ENCODE assay signal across 8 cellular contexts in genomic region chr6:147508073-147508870, GRCh38. TPM values are rescaled to one million over a fixed set of nuclear protein-coding genes. Genes with fewer than 3 reads are reported as not detected.
DNase-seq lines count a peak whose midpoint lies in the region; ATAC-seq, FAIRE-seq and TF ChIP-seq lines count a peak whose summit lies in the region.

SAMD5 (plus strand) TSS chr6:147508690; CDS start chr6:147508929, 239 bp downstream.

- no peaks in the 10 kb centered on the region for H3K9me3 ChIP-seq in K562 (replicated peaks; ENCODE audit: control insufficient read depth, insufficient read depth, low read depth, low read length)
- H3K9me3 ChIP-seq in hepatocyte (ENCODE audit: low read depth), result no peaks in the 10 kb centered on the region

- H3K79me2 ChIP-seq in K562 (ENCODE audit: control insufficient read depth, insufficient read depth, low read length), result no peaks in the 10 kb centered on the region
- peaks cover 36% of the 10 kb centered on the region for H3K79me2 ChIP-seq in hepatocyte

- H3K9ac ChIP-seq in K562 (ENCODE audit: insufficient read depth in 1 of 2, low read depth in 2 of 2, low read length in 2 of 2), result peak within 1 kb of the TSS in 1 of 2 experiments; percentile 90; a peak in 3 of 4 replicates

- intact Hi-C loops in K562 (cut with micrococcal nuclease), result loop anchor here (5.0 to 10.0 kb wide), 3 partner anchors 217 to 744 kb away; no protein-coding TSS in a partner anchor

- peak within 1 kb of the TSS; percentile 34 for H3K4me3 ChIP-seq in K562
- H3K4me3 ChIP-seq in hepatocyte, result peak within 1 kb of the TSS; percentile 90

- H3K4me1 ChIP-seq in K562 (replicated peaks in 1 of 2; ENCODE audit: control insufficient read depth in 2 of 2, insufficient read depth in 2 of 2, low read length in 2 of 2) (peaks cover 18 to 29% of the 10 kb centered on the region in 2 experiments; a peak in 4 of 5 replicates), hepatocyte (ENCODE audit: insufficient read depth) (peaks cover 14% of the 10 kb centered on the region)

- POLR2A ChIA-PET in K562 (lab: Yijun Ruan, JAX), result no interaction called here

- TF ChIP-seq CTCF in GM13977 (IDR thresholded peaks at IDR 0.05; ENCODE audit: extremely low read depth, insufficient read depth, missing control alignments), result no peak
- peak in 1 of 3 experiments; percentile 5; a peak in 1 of 6 replicates for TF ChIP-seq CTCF in K562 (IDR thresholded peaks at IDR 0.05 in 2 of 3, conservative IDR thresholded peaks at IDR 0.05 in 1 of 3; ENCODE audit: insufficient read depth in 2 of 3, low read depth in 1 of 3, low read length in 3 of 3)
- TF ChIP-seq CTCF in hepatocyte (IDR thresholded peaks at IDR 0.05; ENCODE audit: poor library complexity), result no peak

- H3K27me3 ChIP-seq in K562 (ENCODE audit: control insufficient read depth in 2 of 2, insufficient read depth in 2 of 2, low read length in 2 of 2) (peaks cover 9 to 43% of the 10 kb centered on the region in 2 experiments), hepatocyte (no peaks in the 10 kb centered on the region)

- H2AFZ ChIP-seq in K562 (ENCODE audit: low read depth, low read length) (peak within 1 kb of the TSS; percentile 76), hepatocyte (peak within 1 kb of the TSS; percentile 94)

- no peaks in the 10 kb centered on the region for H3K9me2 ChIP-seq in hepatocyte (replicated peaks; ENCODE audit: insufficient read depth)

- FAIRE-seq in K562 (lab: Jason Lieb, UNC), result no peak

- CTCF ChIA-PET in K562 (lab: Yijun Ruan, JAX; ENCODE audit: low intra/inter-chr PET ratio), result interaction anchor here (0.8 to 3.6 kb wide), 3 partner anchors 462 to 658 kb away, joined by 3 to 27 read pairs (median 11); no protein-coding TSS in a partner anchor

- TF ChIP-seq POLR2A in K562 (conservative IDR thresholded peaks at IDR 0.05), result no peak

- in situ Hi-C loops in GM13977 (cut with MboI; ENCODE audit: low pct_unique_long_range_greater_than_20kb, low sequenced_read_pairs, unreplicated experiment), result no loop called here
- in situ Hi-C loops in K562 (cut with MboI), result loop anchor here (5.0 kb wide), 1 partner anchor 659 kb away; no protein-coding TSS in a partner anchor

- WGBS in K562 (ENCODE audit: insufficient coverage, low coverage, missing lambda C conversion rate), result under 1% methylated on average over 64 of the region's 86 CpGs
- WGBS in hepatocyte (ENCODE audit: low lambda C conversion rate, missing lambda C conversion rate), result under 1% methylated on average over 56 of the region's 86 CpGs

- no peak for TF ChIP-seq EP300 in K562 (IDR thresholded peaks at IDR 0.05; ENCODE audit: low read length)

- BruUV-seq in K562 (replicated peaks; lab: Mats Ljungman, UMichigan), result no TSS peak

- DNase-seq in A172 (ENCODE audit: low spot score) (peak; percentile 38), GM13977 (ENCODE audit: low spot score) (peak; percentile 68), NCI-H69 (lab: John Stamatoyannopoulos, UW) (peak; percentile 73), K562 (ENCODE audit: extremely low read depth in 1 of 4, low spot score in 3 of 4) (peak; percentile 80 to 91 (median 86)), hepatocyte (ENCODE audit: low spot score) (peak; percentile 88), retina (peak; percentile 87)

- peaks cover 9% of the 10 kb centered on the region; the same call in 1 of the 2 replicates for H4K20me1 ChIP-seq in K562 (replicated peaks; ENCODE audit: control insufficient read depth, insufficient read depth, low read length)
- H4K20me1 ChIP-seq in hepatocyte (ENCODE audit: insufficient read depth, poor library complexity, severe bottlenecking), result peaks cover 6% of the 10 kb centered on the region

- H3K9me1 ChIP-seq in K562 (ENCODE audit: control insufficient read depth, insufficient read depth, low read length), result no peaks in the 10 kb centered on the region

- H3K36me3 ChIP-seq in K562 (ENCODE audit: control insufficient read depth, insufficient read depth, low read length) (no peaks in the 10 kb centered on the region), hepatocyte (replicated peaks; ENCODE audit: insufficient read depth, low read depth) (no peaks in the 10 kb centered on the region)

- TF ChIP-seq RAD21 in K562 (CRISPR knock-in tag; conservative IDR thresholded peaks at IDR 0.05 in 1 of 2, IDR thresholded peaks at IDR 0.05 in 1 of 2), result no peak

- H3K4me2 ChIP-seq in K562 (ENCODE audit: insufficient read depth, low read length), result peak within 1 kb of the TSS; percentile 72
- H3K4me2 ChIP-seq in hepatocyte, result peak within 1 kb of the TSS; percentile 96

- peak; percentile 48 for ATAC-seq in HG02970 (IDR thresholded peaks at IDR 0.05; ENCODE audit: low FRiP score, unreplicated experiment)
- ATAC-seq in K562, result peak; percentile 84
- no peak for ATAC-seq in HG02571 (IDR thresholded peaks at IDR 0.05; ENCODE audit: unreplicated experiment)

- H3K27ac ChIP-seq in K562 (ENCODE audit: extremely low read depth, low read depth, low read length) (no peak within 1 kb of the TSS), hepatocyte (peak within 1 kb of the TSS; percentile 45)

TF ChIP-seq in K562, 482 proteins besides CTCF, POLR2A, EP300 and RAD21 (continues in another document):
- TF ChIP-seq REST (CRISPR knock-in tag; IDR thresholded peaks at IDR 0.05; ENCODE audit: low read depth), result no peak
- peak; percentile 50; the same call in 1 of the 2 replicates for TF ChIP-seq ZBTB7A (IDR thresholded peaks at IDR 0.05; ENCODE audit: borderline replicate concordance, control insufficient read depth, low read depth, low read length)
- peak; percentile 84 to 85; a peak in 2 of 4 replicates for TF ChIP-seq NRF1 (conservative IDR thresholded peaks at IDR 0.05 in 1 of 2, IDR thresholded peaks at IDR 0.05 in 1 of 2)
- TF ChIP-seq ZNF165 (CRISPR knock-in tag; IDR thresholded peaks at IDR 0.05; ENCODE audit: borderline replicate concordance), result no peak
- no peak for TF ChIP-seq ZNF354B (CRISPR knock-in tag; IDR thresholded peaks at IDR 0.05)
- TF ChIP-seq CCNT2 (IDR thresholded peaks at IDR 0.05; ENCODE audit: borderline replicate concordance, extremely low read depth, insufficient read length, low read depth, low read length), result peak; percentile 29
- TF ChIP-seq HMG20A (CRISPR knock-in tag; conservative IDR thresholded peaks at IDR 0.05), result no peak
- TF ChIP-seq YY1 (IDR thresholded peaks at IDR 0.05; ENCODE audit: borderline replicate concordance in 1 of 3, control insufficient read depth in 1 of 3, extremely low read depth in 1 of 3, insufficient read depth in 3 of 3, insufficient read length in 1 of 3, insufficient replicate concordance in 2 of 3, low read depth in 1 of 3, low read length in 2 of 3), result no peak
- no peak for TF ChIP-seq ATF1 (CRISPR knock-in tag; IDR thresholded peaks at IDR 0.05)
- TF ChIP-seq ATF1 (tag; IDR thresholded peaks at IDR 0.05), result no peak

RNA-seq across cellular contexts. Expression of gene SAMD5, which starts in this region (rescaled TPM):
- total RNA-seq in A172 (2014; rRNA removed; shearing (Covaris generic)), result 1.8 and 2.7 TPM in 2 replicates
- 0.23 TPM in 1 of 2 replicates, not detected in the other for total RNA-seq in K562 (2011; cell fraction: chromatin; rRNA removed; ENCODE audit: low replicate concordance)
- 0.13 TPM in 1 of 2 replicates, not detected in the other for total RNA-seq in K562 (2011; cell fraction: nucleolus; rRNA removed)
- total RNA-seq in K562 (2011; cell fraction: nucleoplasm; rRNA removed), result 0.15 TPM in 1 of 2 replicates, not detected in the other
- 0.29 and 0.36 TPM in 2 replicates for total RNA-seq in K562 (2014; rRNA removed)
- total RNA-seq in K562 (2014; rRNA removed; fragmentation: Illumina TruSeq; extraction: Trizol), result 0.58 and 0.80 TPM in 2 replicates
- total RNA-seq in K562 (2015; rRNA removed; fragmentation: Illumina TruSeq; extraction: Trizol), result 0.83 and 0.91 TPM in 2 replicates
- 0.55 and 0.58 TPM in 2 replicates for total RNA-seq in K562 (2021)
- 0.08 and 0.61 TPM in 2 replicates for polyA plus RNA-seq in K562 (2011; rRNA removed)
- 0.06 and 0.18 TPM in 2 replicates for polyA plus RNA-seq in K562 (2011; cell fraction: cytosol; rRNA removed)
- 0.14 and 0.33 TPM in 2 replicates for polyA plus RNA-seq in K562 (2011; cell fraction: nucleus; rRNA removed)
- 0.39 and 0.57 TPM in 2 replicates for polyA plus RNA-seq in K562 (2012)
- 0.44 and 0.62 TPM in 2 replicates for polyA plus RNA-seq in K562 (2014; fragmentation: Illumina TruSeq; extraction: Trizol)
- polyA plus RNA-seq in K562 (2014; fragmentation: Nextera tagmentation; extraction: Ambion mirVana), result under 1 TPM; 0.15 to 0.22 TPM
- polyA plus RNA-seq in K562 (2014; rRNA removed), result 0.20 and 0.30 TPM in 2 replicates
- polyA minus RNA-seq in K562 (2011; rRNA and poly(A)+ RNA removed), result 0.06 and 0.39 TPM in 2 replicates
- polyA minus RNA-seq in K562 (2011; cell fraction: cytosol; rRNA and poly(A)+ RNA removed), result 0.29 TPM in 1 of 2 replicates, not detected in the other
- 0.40 TPM in 1 of 2 replicates, not detected in the other for polyA minus RNA-seq in K562 (2011; cell fraction: nucleus; rRNA and poly(A)+ RNA removed)
- 11.2 and 12.6 TPM in 2 replicates for total RNA-seq in hepatocyte
- 1.9 and 3.6 TPM in 2 replicates for polyA plus RNA-seq in hepatocyte

Comparison
In these comparisons a context has a peak if more than half of its experiments do, and no peak if none do; other contexts are left out.
1. Peak in DNase-seq, ATAC-seq, H3K4me3 ChIP-seq and H3K4me2 ChIP-seq in K562; RNA of the gene not detected or under 1 TPM.
2. DNase-seq: peak in every context shown above with its lines; median percentile 88 in hepatocyte; 87 in retina; 86 in K562; 73 in NCI-H69; 68 in GM13977; 38 in A172.